In genomic region chr4:125179727-125180126, GRCh38 we compare ENCODE assay signal across 26 cellular contexts.
"Had no signal": no experiment of that assay in that cellular context is flagged by ENCODE, and none has a peak within 500 bp of the region (broad histone marks: within the 10 kb centered on the region; RNA-seq: fewer than 3 reads in every experiment).

No MANE protein-coding gene starts in this region.

- H3K4me1 Mint-ChIP-seq: T-helper 17 cell had no signal

- H3K27ac ChIP-seq: HL-60, KMS-11, SJCRH30 had no signal

- H3K4me1 ChIP-seq: SJCRH30 had no signal

- H3K9ac ChIP-seq: KMS-11 had no signal

- H3K4me2 ChIP-seq: KMS-11 had no signal

- ATAC-seq: Panc1, PC-3, Right ventricle myocardium inferior, SK-N-SH treated with all-trans-retinoic acid at 6 μM for 48 hours, T-helper 17 cell had no signal

- H3K27ac Mint-ChIP-seq: T-helper 17 cell had no signal

- H3K36me3 ChIP-seq: SJCRH30 had no signal

- H3K27me3 ChIP-seq: SJCRH30 had no signal

- H3K4me3 Mint-ChIP-seq: T-helper 17 cell had no signal

- DNase-seq: Kasumi-1, MM.1S, NCI-H1105, NCI-H1417, NCI-H1436 treated with DMSO at 0.1 percent for 48 hours, NCI-H1694, NCI-H187 treated with DMSO at 0.1 percent for 48 hours, NCI-H2029 treated with DMSO at 0.1 percent for 48 hours, NCI-H2107, NCI-H2171 treated with DMSO at 0.1 percent for 48 hours, NCI-H345, NCI-H446 treated with DMSO at 0.1 percent for 48 hours, NCI-H510A treated with DMSO at 0.1 percent for 48 hours, NCI-H526, NCI-H774, PC-3, SHP77 treated with DMSO at 0.1 percent for 48 hours, T-helper 1 cell, T-helper 17 cell had no signal

- FAIRE-seq: HTR-8/SVneo had no signal

- H3K4me3 ChIP-seq: SJCRH30 had no signal

- H3K27me3 Mint-ChIP-seq: T-helper 17 cell had no signal

- H3K9me3 ChIP-seq: SJCRH30 had no signal
